Comparison of ENCODE assay signal across 16 cellular contexts in genomic region chr15:61049934-61050333, GRCh38.
DNase-seq lines count a peak whose midpoint lies in the region; ATAC-seq, FAIRE-seq and TF ChIP-seq lines count a peak whose summit lies in the region.
"Had no signal": no experiment of that assay in that cellular context is flagged by ENCODE, and none has a peak within 500 bp of the region (broad histone marks: within the 10 kb centered on the region; RNA-seq: fewer than 3 reads in every experiment).

No MANE protein-coding gene starts in this region.

- H3K9me3 Mint-ChIP-seq in activated T-cell treated with anti-CD3 and anti-CD28 coated beads, Interleukin-2, amount 50 U/mL, for 24 hours, result no peaks in the 10 kb centered on the region
- H3K9me3 Mint-ChIP-seq: activated CD4-positive, alpha-beta T cell treated with anti-CD3 and anti-CD28 coated beads, Interleukin-2, amount 10 ng/mL, durations not matched to agents 24 days and 14 days; stimulated activated memory B cell treated with anti-CD40 and anti-IgM and Interleukin-4, amounts not matched to agents 10 μg/mL and 1 μg/mL and 100 μg/mL, for 72 hours had no signal

- ATAC-seq in GM12878, result peak; percentile 95
- no peak for ATAC-seq in HG02884 (IDR thresholded peaks at IDR 0.05; ENCODE audit: unreplicated experiment)
- no peak for ATAC-seq in GM19324 (IDR thresholded peaks at IDR 0.05; ENCODE audit: low FRiP score, unreplicated experiment)
- ATAC-seq in aorta (ENCODE audit: low FRiP score), result no peak
- ATAC-seq: stimulated activated memory B cell treated with anti-CD40 and anti-IgM and Interleukin-4, amounts not matched to agents 10 μg/mL and 1 μg/mL and 100 μg/mL, for 72 hours had no signal

- H4K20me1 ChIP-seq in GM12878 (ENCODE audit: control insufficient read depth, insufficient read depth), result no peaks in the 10 kb centered on the region

- TF ChIP-seq RAD21 in GM12878 (IDR thresholded peaks at IDR 0.05; ENCODE audit: insufficient read depth, low read depth, low read length) (no peak), liver (IDR thresholded peaks at IDR 0.05) (peak; percentile 31 to 47)

- WGBS in GM12878 (ENCODE audit: insufficient coverage, insufficient replicate concordance, low lambda C conversion rate, missing lambda C conversion rate), result 3% methylated on average over 11 of the region's 11 CpGs
- 62% methylated on average over 11 of the region's 11 CpGs for WGBS in liver
- WGBS in aorta, 2 donors, result 84 to 86% methylated on average over 11 of the region's 11 CpGs

- CTCF ChIA-PET in GM12878 (lab: Yijun Ruan, JAX), result interaction anchor here (0.5 kb wide), 1 partner anchor 1260 kb away, joined by 3 read pairs; no protein-coding TSS in a partner anchor

- H3K4me3 ChIP-seq in GM12878, result no peak overlapping the region
- H3K4me3 ChIP-seq in liver (ENCODE audit: low read depth in 1 of 3, low read length in 3 of 3), result no peak overlapping the region
- no peak overlapping the region for H3K4me3 ChIP-seq in aorta (ENCODE audit: low read length in 2 of 2)

- DNase-seq in Caki2 (ENCODE audit: low read depth) (peak; percentile 66), HT-29 (ENCODE audit: low spot score) (peak; percentile 34), GM12878 (ENCODE audit: low read depth, low spot score) (peak; percentile 17), aorta (no peak)
- DNase-seq in activated T-cell treated with anti-CD3 and anti-CD28 coated beads, Interleukin-2, amount 50 U/mL, for 24 hours, result no peak
- DNase-seq: activated CD4-positive, alpha-beta T cell treated with anti-CD3 and anti-CD28 coated beads, Interleukin-2, amount 10 ng/mL, durations not matched to agents 24 days and 14 days; GF-D8; NCI-H1436; NCI-H748 treated with DMSO at 0.1 percent for 48 hours; nucleus accumbens; SK-N-SH; stimulated activated CD4-positive, alpha-beta T cell treated with anti-CD3 and anti-CD28 coated beads, Interleukin-1b, Interleukin-23, amount 100 ng/mL, for 48 hours had no signal

- H3K4me3 Mint-ChIP-seq in activated T-cell treated with anti-CD3 and anti-CD28 coated beads, Interleukin-2, amount 50 U/mL, for 24 hours, result no peak overlapping the region
- H3K4me3 Mint-ChIP-seq: activated CD4-positive, alpha-beta T cell treated with anti-CD3 and anti-CD28 coated beads, Interleukin-2, amount 10 ng/mL, durations not matched to agents 24 days and 14 days; stimulated activated memory B cell treated with anti-CD40 and anti-IgM and Interleukin-4, amounts not matched to agents 10 μg/mL and 1 μg/mL and 100 μg/mL, for 72 hours had no signal

- TF ChIP-seq CTCF in GM12878 (IDR thresholded peaks at IDR 0.05 in 2 of 3, conservative IDR thresholded peaks at IDR 0.05 in 1 of 3; ENCODE audit: control insufficient read depth in 2 of 3, extremely low read depth in 1 of 3, insufficient read depth in 1 of 3, low read depth in 3 of 3, low read length in 3 of 3) (no peak), liver (IDR thresholded peaks at IDR 0.05; ENCODE audit: low read depth, low read length, missing input control) (no peak)

- POLR2A ChIA-PET in GM12878 (lab: Charles Lee), result no interaction called here

- H3K27ac ChIP-seq in GM12878 (ENCODE audit: control insufficient read depth, insufficient read depth) (no peak overlapping the region), liver (ENCODE audit: low read depth in 1 of 2, low read length in 2 of 2) (peak overlapping the region; percentile 52 to 61), aorta (ENCODE audit: low read depth in 1 of 2, low read length in 2 of 2) (no peak overlapping the region)

- H3K4me1 Mint-ChIP-seq in activated T-cell treated with anti-CD3 and anti-CD28 coated beads, Interleukin-2, amount 50 U/mL, for 24 hours (ENCODE audit: low read depth), result no peaks in the 10 kb centered on the region
- H3K4me1 Mint-ChIP-seq: activated CD4-positive, alpha-beta T cell treated with anti-CD3 and anti-CD28 coated beads, Interleukin-2, amount 10 ng/mL, durations not matched to agents 24 days and 14 days; stimulated activated memory B cell treated with anti-CD40 and anti-IgM and Interleukin-4, amounts not matched to agents 10 μg/mL and 1 μg/mL and 100 μg/mL, for 72 hours had no signal

- no peaks in the 10 kb centered on the region; the same call in 1 of the 2 replicates for H3K4me1 ChIP-seq in GM12878 (ENCODE audit: control insufficient read depth, insufficient read depth, low read length)
- H3K4me1 ChIP-seq in liver (ENCODE audit: control insufficient read depth in 4 of 4, insufficient read depth in 4 of 4, low read length in 3 of 4), result peaks cover 0 to 5% (median 2%) of the 10 kb centered on the region in 4 donors
- H3K4me1 ChIP-seq in aorta (ENCODE audit: control insufficient read depth in 1 of 2, insufficient read depth in 2 of 2, low read length in 2 of 2), result no peaks in the 10 kb centered on the region

- no peak for FAIRE-seq in GM12878 (lab: Jason Lieb, UNC)

- in situ Hi-C loops in Caki2 (cut with HindIII; ENCODE audit: low pct_unique_long_range_greater_than_20kb, low sequenced_read_pairs), result no loop called here
- in situ Hi-C loops in GM12878 (cut with MboI), result no loop called here

- H3K36me3 Mint-ChIP-seq in activated T-cell treated with anti-CD3 and anti-CD28 coated beads, Interleukin-2, amount 50 U/mL, for 24 hours (ENCODE audit: low read depth), result no peaks in the 10 kb centered on the region
- H3K36me3 Mint-ChIP-seq: stimulated activated memory B cell treated with anti-CD40 and anti-IgM and Interleukin-4, amounts not matched to agents 10 μg/mL and 1 μg/mL and 100 μg/mL, for 72 hours had no signal

- no peak for TF ChIP-seq EP300 in GM12878 (IDR thresholded peaks at IDR 0.05; ENCODE audit: borderline replicate concordance in 1 of 2, control insufficient read depth in 1 of 2, low read depth in 2 of 2, low read length in 2 of 2)

- TF ChIP-seq POLR2A in GM12878 (IDR thresholded peaks at IDR 0.05; ENCODE audit: low read depth, low read length), result no peak

- no peak overlapping the region for H2AFZ ChIP-seq in GM12878 (ENCODE audit: control insufficient read depth, low read depth, low read length)

- no peak overlapping the region for H3K27ac Mint-ChIP-seq in activated T-cell treated with anti-CD3 and anti-CD28 coated beads, Interleukin-2, amount 50 U/mL, for 24 hours
- H3K27ac Mint-ChIP-seq: activated CD4-positive, alpha-beta T cell treated with anti-CD3 and anti-CD28 coated beads, Interleukin-2, amount 10 ng/mL, durations not matched to agents 24 days and 14 days; stimulated activated memory B cell treated with anti-CD40 and anti-IgM and Interleukin-4, amounts not matched to agents 10 μg/mL and 1 μg/mL and 100 μg/mL, for 72 hours had no signal

- H3K9ac ChIP-seq in GM12878 (ENCODE audit: control insufficient read depth, insufficient read depth, low read length) (no peak overlapping the region), liver (ENCODE audit: low read depth in 1 of 2, low read length in 2 of 2) (peak overlapping the region in 1 of 2 donors; percentile 64)
- H3K9ac ChIP-seq: SK-N-SH had no signal

- no peak overlapping the region for H3K4me2 ChIP-seq in GM12878 (ENCODE audit: control insufficient read depth, insufficient read depth)

- H3K79me2 ChIP-seq in GM12878 (ENCODE audit: control insufficient read depth, insufficient read depth, low read length), result no peaks in the 10 kb centered on the region

- intact Hi-C loops in GM12878 (cut with micrococcal nuclease; ENCODE audit: unreplicated experiment) (no loop called here), aorta (cut with DNase I) (loop anchor here (5.0 to 10.0 kb wide), 2 partner anchors 135 to 458 kb away; no protein-coding TSS in a partner anchor)

- no peaks in the 10 kb centered on the region for H3K36me3 ChIP-seq in GM12878 (ENCODE audit: control insufficient read depth in 2 of 2, insufficient read depth in 2 of 2, low read length in 1 of 2)
- H3K36me3 ChIP-seq in liver (ENCODE audit: control insufficient read depth in 4 of 4, insufficient read depth in 3 of 4, low read depth in 1 of 4, low read length in 3 of 4), result no peaks in the 10 kb centered on the region
- no peaks in the 10 kb centered on the region for H3K36me3 ChIP-seq in aorta (ENCODE audit: control insufficient read depth in 1 of 2, insufficient read depth in 2 of 2, low read length in 1 of 2)

- SMC1A ChIA-PET in GM12878 (lab: Charles Lee; ENCODE audit: uncharacterized antibody, unreplicated experiment), result no interaction called here

- RAD21 ChIA-PET in GM12878 (lab: Charles Lee; ENCODE audit: unreplicated experiment), result no interaction called here

- H3K27me3 ChIP-seq in GM12878 (replicated peaks in 1 of 2; ENCODE audit: control insufficient read depth in 2 of 2, insufficient read depth in 2 of 2, low read length in 1 of 2), result no peaks in the 10 kb centered on the region; a peak in 1 of 4 replicates
- no peaks in the 10 kb centered on the region for H3K27me3 ChIP-seq in liver (ENCODE audit: control insufficient read depth in 4 of 4, insufficient read depth in 4 of 4, low read length in 3 of 4)
- no peaks in the 10 kb centered on the region for H3K27me3 ChIP-seq in aorta (ENCODE audit: control insufficient read depth in 1 of 2, insufficient read depth in 2 of 2, low read length in 1 of 2)

- H3K9me3 ChIP-seq in GM12878 (replicated peaks; ENCODE audit: control insufficient read depth, insufficient read depth, low read length), result no peaks in the 10 kb centered on the region
- H3K9me3 ChIP-seq in liver (ENCODE audit: control insufficient read depth in 4 of 4, low read length in 3 of 4), result no peaks in the 10 kb centered on the region
- H3K9me3 ChIP-seq in aorta (ENCODE audit: control insufficient read depth, low read length), result no peaks in the 10 kb centered on the region
- H3K9me3 ChIP-seq: SK-N-SH had no signal

- H3K27me3 Mint-ChIP-seq in activated T-cell treated with anti-CD3 and anti-CD28 coated beads, Interleukin-2, amount 50 U/mL, for 24 hours, result peaks cover 13% of the 10 kb centered on the region

- no TSS peak for BruUV-seq in GM12878 (replicated peaks; lab: Mats Ljungman, UMichigan)

TF ChIP-seq in GM12878, 131 proteins besides CTCF, POLR2A, EP300 and RAD21 (continues in another document):
- TF ChIP-seq SRF (IDR thresholded peaks at IDR 0.05; ENCODE audit: low read depth in 2 of 2, low read length in 2 of 2) (no peak), RUNX3 (IDR thresholded peaks at IDR 0.05; ENCODE audit: low read length) (peak; percentile 82), IKZF1 (conservative IDR thresholded peaks at IDR 0.05) (0 out of 2 replicates have a peak, but pooled peaks have one; percentile 46), RBBP5 (conservative IDR thresholded peaks at IDR 0.05) (no peak)

TF ChIP-seq in liver, 16 proteins besides CTCF, POLR2A, EP300 and RAD21 (continues in another document):
- TF ChIP-seq FOXA2 (IDR thresholded peaks at IDR 0.05) (peak; percentile 39), TAF1 (conservative IDR thresholded peaks at IDR 0.05) (no peak)

Comparison
In these comparisons a context has a peak if more than half of its experiments do, and no peak if none do; other contexts are left out.
1. DNase-seq: peak in Caki2 (single experiment), HT-29 (single experiment) and GM12878 (single experiment); none in activated T-cell treated with anti-CD3 and anti-CD28 coated beads, Interleukin-2, amount 50 U/mL, for 24 hours (single experiment) and aorta (0 of 2).
2. H3K27ac ChIP-seq: peak in liver (2 of 2); none in GM12878 (single experiment) and aorta (0 of 2).